ENCODE assay signal across 23 cellular contexts in the genomic region with DNA sequence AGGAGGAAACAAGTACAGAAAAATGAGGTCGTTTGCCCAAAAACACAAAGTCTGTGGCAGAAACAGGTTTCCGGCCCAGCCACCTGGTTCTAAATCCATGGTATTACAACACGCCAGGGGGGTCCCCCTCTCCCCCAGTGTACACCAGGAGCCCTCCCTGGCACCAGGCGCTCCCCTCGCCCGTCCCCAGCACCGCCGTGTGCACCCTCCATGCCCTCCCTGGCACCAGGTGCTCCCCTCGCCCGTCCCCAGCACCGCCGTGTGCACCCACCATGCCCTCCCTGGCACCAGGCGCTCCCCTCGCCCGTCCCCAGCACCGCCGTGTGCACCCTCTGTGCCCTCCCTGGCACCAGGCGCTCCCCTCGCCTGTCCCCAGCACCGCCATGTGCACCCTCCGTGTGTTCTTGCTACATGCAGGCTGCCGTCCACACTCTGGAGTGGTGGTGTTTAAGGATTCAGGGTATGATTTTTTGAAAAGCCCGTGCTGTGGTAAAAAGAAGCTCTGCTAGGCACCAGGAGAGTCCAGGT.
"Had no signal": no experiment of that assay in that cellular context is flagged by ENCODE, and none has a peak within 500 bp of the region (broad histone marks: within the 10 kb centered on the region; RNA-seq: fewer than 3 reads in every experiment).

No MANE protein-coding gene starts in this region.

- DNase-seq: colonic mucosa; effector CD8-positive, alpha-beta T cell; endodermal cell; foreskin keratinocyte; heart left ventricle; left cardiac atrium; left lung; mesendoderm; midbrain; naive thymus-derived CD4-positive, alpha-beta T cell; occipital lobe; ovary; posterior cingulate gyrus; psoas muscle; right cardiac atrium; spleen; stimulated activated naive CD4-positive, alpha-beta T cell treated with Interleukin-2 at 50 U/mL for 16 hours; trophoblast cell had no signal

- ATAC-seq: foreskin keratinocyte; gastroesophageal sphincter; left lung; naive thymus-derived CD4-positive, alpha-beta T cell; psoas muscle; right cardiac atrium had no signal

- H3K9me3 ChIP-seq: colonic mucosa, esophagus muscularis mucosa, gastroesophageal sphincter, heart left ventricle, ovary, psoas muscle, suprapubic skin had no signal

- H3K4me3 ChIP-seq: colonic mucosa, esophagus muscularis mucosa, gastroesophageal sphincter, heart left ventricle, hepatocyte, left lung, ovary, psoas muscle, skin epidermis, spleen, suprapubic skin had no signal

- H3K27me3 ChIP-seq: colonic mucosa, esophagus muscularis mucosa, foreskin keratinocyte, gastroesophageal sphincter, heart left ventricle, hepatocyte, left lung, ovary, spleen, suprapubic skin had no signal

- H3K4me1 ChIP-seq: colonic mucosa, esophagus muscularis mucosa, foreskin keratinocyte, gastroesophageal sphincter, left lung, psoas muscle, spleen, suprapubic skin had no signal

- H3K79me2 ChIP-seq: hepatocyte had no signal

- H3K36me3 ChIP-seq: colonic mucosa, ovary had no signal

- H2AFZ ChIP-seq: hepatocyte had no signal

- H3K27ac ChIP-seq: colonic mucosa, esophagus muscularis mucosa, foreskin keratinocyte, gastroesophageal sphincter, heart left ventricle, hepatocyte, left lung, ovary, psoas muscle, skin epidermis, spleen, suprapubic skin had no signal

- H3K4me2 ChIP-seq: hepatocyte had no signal
